In the genomic region with DNA sequence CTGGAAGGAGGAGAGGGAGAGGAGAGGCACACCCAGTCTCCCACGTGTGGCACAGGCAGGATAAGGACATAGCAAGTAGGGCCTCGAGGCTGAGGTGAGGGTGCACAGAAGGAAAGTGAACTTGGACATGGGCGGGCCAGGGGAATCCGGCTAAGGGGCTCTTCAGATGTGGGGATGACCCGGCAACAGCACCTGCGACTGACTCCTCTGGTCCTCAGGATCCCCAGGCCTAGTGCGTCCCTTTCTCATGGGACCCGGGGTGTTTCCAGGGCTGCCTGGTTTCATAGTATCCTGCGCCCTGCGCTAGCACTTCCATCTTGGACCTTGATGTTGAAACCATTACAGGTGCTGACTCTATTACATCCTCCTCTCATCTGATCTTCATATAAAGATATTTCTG, we compare ENCODE assay signal across 31 cellular contexts.
"Had no signal": no experiment of that assay in that cellular context is flagged by ENCODE, and none has a peak within 500 bp of the region (broad histone marks: within the 10 kb centered on the region; RNA-seq: fewer than 3 reads in every experiment).

No MANE protein-coding gene starts in this region.

- H3K27me3 Mint-ChIP-seq: activated CD4-positive, alpha-beta memory T cell treated with anti-CD3 and anti-CD28 coated beads, Interleukin-2, amount 10 ng/mL, durations not matched to agents 7 days and 5 days; activated naive CD8-positive, alpha-beta T cell treated with anti-CD3 and anti-CD28 coated beads for 36 hours had no signal

- H3K27me3 ChIP-seq: brain microvascular endothelial cell had no signal

- H3K27ac ChIP-seq: brain microvascular endothelial cell, VCaP had no signal

- H3K36me3 Mint-ChIP-seq: activated naive CD8-positive, alpha-beta T cell treated with anti-CD3 and anti-CD28 coated beads for 36 hours had no signal

- H3K9me3 Mint-ChIP-seq: activated CD4-positive, alpha-beta memory T cell treated with anti-CD3 and anti-CD28 coated beads, Interleukin-2, amount 10 ng/mL, durations not matched to agents 7 days and 5 days; activated naive CD8-positive, alpha-beta T cell treated with anti-CD3 and anti-CD28 coated beads for 36 hours had no signal

- H3K36me3 ChIP-seq: brain microvascular endothelial cell had no signal

- H3K27ac Mint-ChIP-seq: activated naive CD8-positive, alpha-beta T cell treated with anti-CD3 and anti-CD28 coated beads for 36 hours had no signal

- H3K4me3 Mint-ChIP-seq: activated CD4-positive, alpha-beta memory T cell treated with anti-CD3 and anti-CD28 coated beads, Interleukin-2, amount 10 ng/mL, durations not matched to agents 7 days and 5 days; activated naive CD8-positive, alpha-beta T cell treated with anti-CD3 and anti-CD28 coated beads for 36 hours had no signal

- DNase-seq: activated CD4-positive, alpha-beta memory T cell treated with anti-CD3 and anti-CD28 coated beads, Interleukin-2, amount 10 ng/mL, durations not matched to agents 7 days and 5 days; activated CD4-positive, alpha-beta T cell treated with anti-CD3 and anti-CD28 coated beads for 1 hour; activated CD4-positive, alpha-beta T cell treated with anti-CD3 and anti-CD28 coated beads for 48 hours; activated CD4-positive, CD25-positive, alpha-beta regulatory T cell; activated effector memory CD4-positive, alpha-beta T cell treated with anti-CD3 and anti-CD28 coated beads, Interleukin-2, amount 50 U/mL, for 16 hours; activated naive CD4-positive, alpha-beta T cell; activated naive CD4-positive, alpha-beta T cell treated with anti-CD3 and anti-CD28 coated beads, Interleukin-2, amount 50 U/mL, for 16 hours; activated naive CD8-positive, alpha-beta T cell treated with anti-CD3 and anti-CD28 coated beads for 36 hours; activated T-cell treated with anti-CD3 and anti-CD28 coated beads, Interleukin-2, amount 50 U/mL, for 48 hours; amniotic stem cell; aorta; brain microvascular endothelial cell; central memory CD4-positive, alpha-beta T cell; Kasumi-1; KG1; MM.1S; MV-4-11; NCI-H1092; NCI-H1436 treated with DMSO at 0.1 percent for 48 hours; NCI-H1694 treated with DMSO at 0.1 percent for 48 hours; NCI-H2029; NCI-H345; NCI-H526; NCI-H748 treated with DMSO at 0.1 percent for 48 hours; OCI-M1; Right ventricle myocardium superior; SW 1271; T-helper 1 cell; T-helper 2 cell; T-helper 9 cell had no signal
